Comparison of ENCODE assay signal across 17 cellular contexts in the genomic region with DNA sequence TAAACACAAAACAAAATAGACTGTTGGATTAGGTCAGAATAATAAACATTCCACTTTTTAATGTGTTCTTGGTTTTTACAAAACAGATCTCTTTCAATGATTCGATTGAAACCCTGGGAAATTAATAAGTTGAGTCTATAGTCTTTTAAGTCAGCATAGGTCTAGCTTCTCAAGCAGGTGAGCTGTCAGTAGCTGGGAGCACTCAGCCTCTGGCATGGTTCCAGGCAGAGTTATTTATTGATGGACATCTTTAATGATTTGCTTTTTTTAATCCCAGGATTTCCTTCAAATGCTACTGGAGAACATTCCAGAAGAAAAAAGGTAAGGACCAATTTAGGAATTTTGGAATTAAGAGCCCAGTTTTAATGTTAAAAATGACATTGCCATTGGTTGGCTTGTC.
"Had no signal": no experiment of that assay in that cellular context is flagged by ENCODE, and none has a peak within 500 bp of the region (broad histone marks: within the 10 kb centered on the region; RNA-seq: fewer than 3 reads in every experiment).

No MANE protein-coding gene starts in this region.

- DNase-seq: activated CD4-positive, alpha-beta memory T cell treated with anti-CD3 and anti-CD28 coated beads, Interleukin-2, amount 10 ng/mL, durations not matched to agents 7 days and 5 days; activated CD4-positive, alpha-beta T cell treated with anti-CD3 and anti-CD28 coated beads for 4 hours; activated effector memory CD4-positive, alpha-beta T cell treated with anti-CD3 and anti-CD28 coated beads, Interleukin-2, amount 50 U/mL, for 16 hours; activated T-cell treated with anti-CD3 and anti-CD28 coated beads, Interleukin-2, amount 50 U/mL, for 48 hours; adrenal gland; caudate nucleus; islet precursor cell; spleen; stimulated activated naive CD8-positive, alpha-beta T cell treated with anti-CD3 and anti-CD28 coated beads, Interleukin-15, amount 100 ng/mL, for 72 hours; T-helper 2 cell; upper lobe of left lung had no signal

- H3K9me3 Mint-ChIP-seq: activated CD4-positive, alpha-beta memory T cell treated with anti-CD3 and anti-CD28 coated beads, Interleukin-2, amount 10 ng/mL, durations not matched to agents 7 days and 5 days; activated naive CD4-positive, alpha-beta T cell treated with anti-CD3 and anti-CD28 coated beads, Interleukin-2, amount 50 U/mL, for 24 hours; stimulated activated naive CD8-positive, alpha-beta T cell treated with anti-CD3 and anti-CD28 coated beads, Interleukin-15, amount 100 ng/mL, for 72 hours; WTC11 had no signal

- H3K27ac Mint-ChIP-seq: activated CD4-positive, alpha-beta memory T cell treated with anti-CD3 and anti-CD28 coated beads, Interleukin-2, amount 10 ng/mL, durations not matched to agents 7 days and 5 days; activated naive CD4-positive, alpha-beta T cell treated with anti-CD3 and anti-CD28 coated beads, Interleukin-2, amount 50 U/mL, for 24 hours; stimulated activated naive CD8-positive, alpha-beta T cell treated with anti-CD3 and anti-CD28 coated beads, Interleukin-15, amount 100 ng/mL, for 72 hours; WTC11 had no signal

- H3K36me3 Mint-ChIP-seq: WTC11 had no signal

- H3K4me1 Mint-ChIP-seq: activated CD4-positive, alpha-beta memory T cell treated with anti-CD3 and anti-CD28 coated beads, Interleukin-2, amount 10 ng/mL, durations not matched to agents 7 days and 5 days; activated naive CD4-positive, alpha-beta T cell treated with anti-CD3 and anti-CD28 coated beads, Interleukin-2, amount 50 U/mL, for 24 hours; stimulated activated naive CD8-positive, alpha-beta T cell treated with anti-CD3 and anti-CD28 coated beads, Interleukin-15, amount 100 ng/mL, for 72 hours had no signal

- H3K4me3 ChIP-seq: adrenal gland, prostate gland, spleen, upper lobe of left lung had no signal

- H3K4me3 Mint-ChIP-seq: activated CD4-positive, alpha-beta memory T cell treated with anti-CD3 and anti-CD28 coated beads, Interleukin-2, amount 10 ng/mL, durations not matched to agents 7 days and 5 days; activated naive CD4-positive, alpha-beta T cell treated with anti-CD3 and anti-CD28 coated beads, Interleukin-2, amount 50 U/mL, for 24 hours; stimulated activated naive CD8-positive, alpha-beta T cell treated with anti-CD3 and anti-CD28 coated beads, Interleukin-15, amount 100 ng/mL, for 72 hours; WTC11 had no signal

- FAIRE-seq: colon had no signal

- ATAC-seq: esophagus mucosa; sciatic nerve; stimulated activated naive CD8-positive, alpha-beta T cell treated with anti-CD3 and anti-CD28 coated beads, Interleukin-15, amount 100 ng/mL, for 72 hours; WTC11 had no signal

- H3K27ac ChIP-seq: adrenal gland, prostate gland, spleen, upper lobe of left lung had no signal

- H3K27me3 Mint-ChIP-seq: activated CD4-positive, alpha-beta memory T cell treated with anti-CD3 and anti-CD28 coated beads, Interleukin-2, amount 10 ng/mL, durations not matched to agents 7 days and 5 days; activated naive CD4-positive, alpha-beta T cell treated with anti-CD3 and anti-CD28 coated beads, Interleukin-2, amount 50 U/mL, for 24 hours; stimulated activated naive CD8-positive, alpha-beta T cell treated with anti-CD3 and anti-CD28 coated beads, Interleukin-15, amount 100 ng/mL, for 72 hours had no signal
